1 cellular context compared by ENCODE assay signal in the genomic region with DNA sequence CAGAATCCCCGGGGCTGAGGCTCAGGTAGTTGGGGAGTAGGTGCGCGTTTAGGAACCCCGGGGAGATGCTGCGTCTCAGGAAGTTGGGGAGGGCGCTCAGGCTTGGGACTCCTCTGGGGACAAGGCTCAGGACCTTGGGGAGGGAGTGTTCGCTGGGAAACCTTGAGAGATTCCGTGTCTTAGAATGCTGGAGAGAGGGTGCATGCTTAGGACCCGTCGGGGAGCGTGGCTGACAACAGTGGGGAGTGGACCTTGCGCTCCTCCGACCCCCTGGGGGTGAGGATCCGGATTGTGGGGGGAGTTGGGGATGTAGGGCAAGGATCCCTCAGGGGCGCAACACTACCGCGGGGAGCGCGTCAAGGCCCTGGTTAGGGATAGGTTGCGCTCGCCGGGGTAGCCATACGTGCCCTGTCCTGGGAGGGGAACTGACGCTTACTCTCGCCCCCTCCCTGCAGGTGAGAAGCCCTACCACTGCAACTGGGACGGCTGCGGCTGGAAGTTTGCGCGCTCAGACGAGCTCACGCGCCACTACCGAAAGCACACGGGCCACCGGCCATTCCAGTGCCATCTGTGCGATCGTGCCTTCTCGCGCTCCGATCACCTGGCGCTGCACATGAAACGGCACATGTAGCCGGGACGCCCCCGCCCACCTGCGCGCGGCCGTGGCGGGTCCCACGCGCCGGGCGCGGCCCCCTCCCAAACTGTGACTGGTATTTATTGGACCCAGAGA.
TF ChIP-seq lines count a peak whose summit lies in the region.

No MANE protein-coding gene starts in this region.

TF ChIP-seq in GM12878, 131 proteins besides CTCF, POLR2A, EP300 and RAD21 (continued from another document):
- TF ChIP-seq, protein P1, sequence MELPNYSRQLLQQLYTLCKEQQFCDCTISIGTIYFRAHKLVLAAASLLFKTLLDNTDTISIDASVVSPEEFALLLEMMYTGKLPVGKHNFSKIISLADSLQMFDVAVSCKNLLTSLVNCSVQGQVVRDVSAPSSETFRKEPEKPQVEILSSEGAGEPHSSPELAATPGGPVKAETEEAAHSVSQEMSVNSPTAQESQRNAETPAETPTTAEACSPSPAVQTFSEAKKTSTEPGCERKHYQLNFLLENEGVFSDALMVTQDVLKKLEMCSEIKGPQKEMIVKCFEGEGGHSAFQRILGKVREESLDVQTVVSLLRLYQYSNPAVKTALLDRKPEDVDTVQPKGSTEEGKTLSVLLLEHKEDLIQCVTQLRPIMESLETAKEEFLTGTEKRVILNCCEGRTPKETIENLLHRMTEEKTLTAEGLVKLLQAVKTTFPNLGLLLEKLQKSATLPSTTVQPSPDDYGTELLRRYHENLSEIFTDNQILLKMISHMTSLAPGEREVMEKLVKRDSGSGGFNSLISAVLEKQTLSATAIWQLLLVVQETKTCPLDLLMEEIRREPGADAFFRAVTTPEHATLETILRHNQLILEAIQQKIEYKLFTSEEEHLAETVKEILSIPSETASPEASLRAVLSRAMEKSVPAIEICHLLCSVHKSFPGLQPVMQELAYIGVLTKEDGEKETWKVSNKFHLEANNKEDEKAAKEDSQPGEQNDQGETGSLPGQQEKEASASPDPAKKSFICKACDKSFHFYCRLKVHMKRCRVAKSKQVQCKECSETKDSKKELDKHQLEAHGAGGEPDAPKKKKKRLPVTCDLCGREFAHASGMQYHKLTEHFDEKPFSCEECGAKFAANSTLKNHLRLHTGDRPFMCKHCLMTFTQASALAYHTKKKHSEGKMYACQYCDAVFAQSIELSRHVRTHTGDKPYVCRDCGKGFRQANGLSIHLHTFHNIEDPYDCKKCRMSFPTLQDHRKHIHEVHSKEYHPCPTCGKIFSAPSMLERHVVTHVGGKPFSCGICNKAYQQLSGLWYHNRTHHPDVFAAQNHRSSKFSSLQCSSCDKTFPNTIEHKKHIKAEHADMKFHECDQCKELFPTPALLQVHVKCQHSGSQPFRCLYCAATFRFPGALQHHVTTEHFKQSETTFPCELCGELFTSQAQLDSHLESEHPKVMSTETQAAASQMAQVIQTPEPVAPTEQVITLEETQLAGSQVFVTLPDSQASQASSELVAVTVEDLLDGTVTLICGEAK (IDR thresholded peaks at IDR 0.05; ENCODE audit: borderline replicate concordance): no peak
- TF ChIP-seq, protein P2, sequence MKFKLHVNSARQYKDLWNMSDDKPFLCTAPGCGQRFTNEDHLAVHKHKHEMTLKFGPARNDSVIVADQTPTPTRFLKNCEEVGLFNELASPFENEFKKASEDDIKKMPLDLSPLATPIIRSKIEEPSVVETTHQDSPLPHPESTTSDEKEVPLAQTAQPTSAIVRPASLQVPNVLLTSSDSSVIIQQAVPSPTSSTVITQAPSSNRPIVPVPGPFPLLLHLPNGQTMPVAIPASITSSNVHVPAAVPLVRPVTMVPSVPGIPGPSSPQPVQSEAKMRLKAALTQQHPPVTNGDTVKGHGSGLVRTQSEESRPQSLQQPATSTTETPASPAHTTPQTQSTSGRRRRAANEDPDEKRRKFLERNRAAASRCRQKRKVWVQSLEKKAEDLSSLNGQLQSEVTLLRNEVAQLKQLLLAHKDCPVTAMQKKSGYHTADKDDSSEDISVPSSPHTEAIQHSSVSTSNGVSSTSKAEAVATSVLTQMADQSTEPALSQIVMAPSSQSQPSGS (IDR thresholded peaks at IDR 0.05; ENCODE audit: low read length): no peak
- TF ChIP-seq TARDBP (IDR thresholded peaks at IDR 0.05; ENCODE audit: borderline replicate concordance): no peak
- peak; percentile 61 to 80; a peak in 2 of 4 replicates for TF ChIP-seq BHLHE40 (IDR thresholded peaks at IDR 0.05; ENCODE audit: borderline replicate concordance in 1 of 2, low read depth in 2 of 2, low read length in 1 of 2)
- no peak for TF ChIP-seq BACH1 (IDR thresholded peaks at IDR 0.05; ENCODE audit: borderline replicate concordance)
- TF ChIP-seq MXI1 (IDR thresholded peaks at IDR 0.05; ENCODE audit: low read depth, low read length): no peak
- TF ChIP-seq EED (IDR thresholded peaks at IDR 0.05; ENCODE audit: low read depth): 0 out of 2 replicates have a peak, but pooled peaks have one; percentile 9
- TF ChIP-seq FOS (IDR thresholded peaks at IDR 0.05; ENCODE audit: borderline replicate concordance, extremely low read depth, insufficient read length): no peak
- no peak for TF ChIP-seq PRDM15 (CRISPR knock-in tag; IDR thresholded peaks at IDR 0.05)
- TF ChIP-seq CHD4 (IDR thresholded peaks at IDR 0.05): no peak
- no peak for TF ChIP-seq SMAD1 (IDR thresholded peaks at IDR 0.05; ENCODE audit: low read depth, partially characterized antibody)
- no peak for TF ChIP-seq E2F4 (IDR thresholded peaks at IDR 0.05; ENCODE audit: low read depth, low read length)
